In the genomic region with DNA sequence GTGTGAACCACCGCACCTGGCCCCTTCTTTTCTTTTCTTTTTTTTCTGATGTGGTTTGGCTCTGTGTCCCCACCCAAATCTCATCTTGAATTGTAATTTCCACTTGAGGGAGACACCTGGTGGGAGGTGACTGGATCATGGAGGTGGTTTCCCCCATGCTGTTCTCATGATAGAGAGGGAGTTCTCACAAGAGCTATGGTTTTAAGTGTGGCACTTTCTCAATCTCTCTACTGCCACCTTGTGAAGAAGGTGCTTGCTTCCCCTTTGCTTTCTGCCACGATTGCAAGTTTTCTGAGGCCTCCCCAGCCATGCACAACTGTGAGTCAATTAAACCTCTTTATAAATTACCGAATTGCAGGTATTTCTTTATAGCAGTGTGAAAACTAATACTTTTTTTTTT, we compare ENCODE assay signal across 8 cellular contexts. TPM values are rescaled to one million over a fixed set of nuclear protein-coding genes. Genes with fewer than 3 reads are reported as not detected.
DNase-seq lines count a peak whose midpoint lies in the region; ATAC-seq and TF ChIP-seq lines count a peak whose summit lies in the region.

No MANE protein-coding gene starts in this region.

- 50% methylated on average over 3 of the region's 3 CpGs for WGBS in liver

- no peak overlapping the region for H3K9ac ChIP-seq in liver (ENCODE audit: low read depth in 1 of 2, low read length in 2 of 2)

- TF ChIP-seq CTCF in LNCaP clone FGC (IDR thresholded peaks at IDR 0.05; ENCODE audit: control insufficient read depth, extremely low read depth, insufficient read depth) (peak; percentile 40), WERI-Rb-1 (IDR thresholded peaks at IDR 0.05; ENCODE audit: low read depth, low read length) (peak; percentile 70), liver (IDR thresholded peaks at IDR 0.05; ENCODE audit: low read depth, low read length, missing input control) (peak; percentile 21)

- DNase-seq in EL = peak; percentile 28
- DNase-seq in LNCaP clone FGC (ENCODE audit: low read depth) = no peak
- peak; percentile 35 for DNase-seq in WERI-Rb-1
- no peak for DNase-seq in DMS153 (lab: John Stamatoyannopoulos, UW)
- DNase-seq in NCI-H187 treated with DMSO at 0.1 percent for 48 hours (lab: John Stamatoyannopoulos, UW) = no peak
- DNase-seq in HPDE6-E6E7 (ENCODE audit: extremely low spot score) = no peak

- peak; percentile 65 to 73 for TF ChIP-seq RAD21 in liver (IDR thresholded peaks at IDR 0.05)

- ATAC-seq in HG03159 (IDR thresholded peaks at IDR 0.05; ENCODE audit: unreplicated experiment) = no peak

- H3K36me3 ChIP-seq in WERI-Rb-1 = no peaks in the 10 kb centered on the region
- H3K36me3 ChIP-seq in liver (ENCODE audit: control insufficient read depth in 4 of 4, insufficient read depth in 3 of 4, low read depth in 1 of 4, low read length in 3 of 4) = no peaks in the 10 kb centered on the region

- peaks cover 3 to 15% (median 8%) of the 10 kb centered on the region in 4 donors for H3K4me1 ChIP-seq in liver (ENCODE audit: control insufficient read depth in 4 of 4, insufficient read depth in 4 of 4, low read length in 3 of 4)

- no peaks in the 10 kb centered on the region for H3K9me3 ChIP-seq in WERI-Rb-1 (ENCODE audit: severe bottlenecking)
- H3K9me3 ChIP-seq in liver (ENCODE audit: control insufficient read depth in 4 of 4, low read length in 3 of 4) = no peaks in the 10 kb centered on the region

- H3K4me3 ChIP-seq in LNCaP clone FGC (ENCODE audit: low read depth, low read length) = no peak overlapping the region
- no peak overlapping the region for H3K4me3 ChIP-seq in WERI-Rb-1 (ENCODE audit: low read depth, low read length)
- no peak overlapping the region for H3K4me3 ChIP-seq in liver (ENCODE audit: low read depth in 1 of 3, low read length in 3 of 3)

- no peaks in the 10 kb centered on the region for H3K27me3 ChIP-seq in WERI-Rb-1 (ENCODE audit: insufficient read depth, low read depth, severe bottlenecking)
- no peaks in the 10 kb centered on the region for H3K27me3 ChIP-seq in liver (ENCODE audit: control insufficient read depth in 4 of 4, insufficient read depth in 4 of 4, low read length in 3 of 4)

- H3K27ac ChIP-seq in WERI-Rb-1 (no peak overlapping the region), liver (ENCODE audit: low read depth in 1 of 2, low read length in 2 of 2) (no peak overlapping the region)

TF ChIP-seq in liver, 16 proteins besides CTCF, POLR2A, EP300 and RAD21:
- TF ChIP-seq, protein P1, sequence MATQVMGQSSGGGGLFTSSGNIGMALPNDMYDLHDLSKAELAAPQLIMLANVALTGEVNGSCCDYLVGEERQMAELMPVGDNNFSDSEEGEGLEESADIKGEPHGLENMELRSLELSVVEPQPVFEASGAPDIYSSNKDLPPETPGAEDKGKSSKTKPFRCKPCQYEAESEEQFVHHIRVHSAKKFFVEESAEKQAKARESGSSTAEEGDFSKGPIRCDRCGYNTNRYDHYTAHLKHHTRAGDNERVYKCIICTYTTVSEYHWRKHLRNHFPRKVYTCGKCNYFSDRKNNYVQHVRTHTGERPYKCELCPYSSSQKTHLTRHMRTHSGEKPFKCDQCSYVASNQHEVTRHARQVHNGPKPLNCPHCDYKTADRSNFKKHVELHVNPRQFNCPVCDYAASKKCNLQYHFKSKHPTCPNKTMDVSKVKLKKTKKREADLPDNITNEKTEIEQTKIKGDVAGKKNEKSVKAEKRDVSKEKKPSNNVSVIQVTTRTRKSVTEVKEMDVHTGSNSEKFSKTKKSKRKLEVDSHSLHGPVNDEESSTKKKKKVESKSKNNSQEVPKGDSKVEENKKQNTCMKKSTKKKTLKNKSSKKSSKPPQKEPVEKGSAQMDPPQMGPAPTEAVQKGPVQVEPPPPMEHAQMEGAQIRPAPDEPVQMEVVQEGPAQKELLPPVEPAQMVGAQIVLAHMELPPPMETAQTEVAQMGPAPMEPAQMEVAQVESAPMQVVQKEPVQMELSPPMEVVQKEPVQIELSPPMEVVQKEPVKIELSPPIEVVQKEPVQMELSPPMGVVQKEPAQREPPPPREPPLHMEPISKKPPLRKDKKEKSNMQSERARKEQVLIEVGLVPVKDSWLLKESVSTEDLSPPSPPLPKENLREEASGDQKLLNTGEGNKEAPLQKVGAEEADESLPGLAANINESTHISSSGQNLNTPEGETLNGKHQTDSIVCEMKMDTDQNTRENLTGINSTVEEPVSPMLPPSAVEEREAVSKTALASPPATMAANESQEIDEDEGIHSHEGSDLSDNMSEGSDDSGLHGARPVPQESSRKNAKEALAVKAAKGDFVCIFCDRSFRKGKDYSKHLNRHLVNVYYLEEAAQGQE (IDR thresholded peaks at IDR 0.05) = no peak
- TF ChIP-seq NR2F2 (IDR thresholded peaks at IDR 0.05) (no peak), EGR1 (IDR thresholded peaks at IDR 0.05; ENCODE audit: low read depth in 2 of 2) (no peak), FOXA2 (IDR thresholded peaks at IDR 0.05) (no peak), FOXA1 (IDR thresholded peaks at IDR 0.05) (no peak), HNF4G (IDR thresholded peaks at IDR 0.05) (no peak), HNF4A (conservative IDR thresholded peaks at IDR 0.05) (no peak), TAF1 (conservative IDR thresholded peaks at IDR 0.05) (no peak), JUND (IDR thresholded peaks at IDR 0.05) (no peak), RXRA (IDR thresholded peaks at IDR 0.05) (no peak), YY1 (IDR thresholded peaks at IDR 0.05) (no peak), GABPA (IDR thresholded peaks at IDR 0.05 in 1 of 2, conservative IDR thresholded peaks at IDR 0.05 in 1 of 2) (no peak), SP1 (IDR thresholded peaks at IDR 0.05) (no peak)
- TF ChIP-seq, protein P2, sequence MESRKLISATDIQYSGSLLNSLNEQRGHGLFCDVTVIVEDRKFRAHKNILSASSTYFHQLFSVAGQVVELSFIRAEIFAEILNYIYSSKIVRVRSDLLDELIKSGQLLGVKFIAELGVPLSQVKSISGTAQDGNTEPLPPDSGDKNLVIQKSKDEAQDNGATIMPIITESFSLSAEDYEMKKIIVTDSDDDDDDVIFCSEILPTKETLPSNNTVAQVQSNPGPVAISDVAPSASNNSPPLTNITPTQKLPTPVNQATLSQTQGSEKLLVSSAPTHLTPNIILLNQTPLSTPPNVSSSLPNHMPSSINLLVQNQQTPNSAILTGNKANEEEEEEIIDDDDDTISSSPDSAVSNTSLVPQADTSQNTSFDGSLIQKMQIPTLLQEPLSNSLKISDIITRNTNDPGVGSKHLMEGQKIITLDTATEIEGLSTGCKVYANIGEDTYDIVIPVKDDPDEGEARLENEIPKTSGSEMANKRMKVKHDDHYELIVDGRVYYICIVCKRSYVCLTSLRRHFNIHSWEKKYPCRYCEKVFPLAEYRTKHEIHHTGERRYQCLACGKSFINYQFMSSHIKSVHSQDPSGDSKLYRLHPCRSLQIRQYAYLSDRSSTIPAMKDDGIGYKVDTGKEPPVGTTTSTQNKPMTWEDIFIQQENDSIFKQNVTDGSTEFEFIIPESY (IDR thresholded peaks at IDR 0.05) = no peak
- TF ChIP-seq, protein P3, sequence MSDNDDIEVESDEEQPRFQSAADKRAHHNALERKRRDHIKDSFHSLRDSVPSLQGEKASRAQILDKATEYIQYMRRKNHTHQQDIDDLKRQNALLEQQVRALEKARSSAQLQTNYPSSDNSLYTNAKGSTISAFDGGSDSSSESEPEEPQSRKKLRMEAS (IDR thresholded peaks at IDR 0.05) = no peak
- TF ChIP-seq, protein P4, sequence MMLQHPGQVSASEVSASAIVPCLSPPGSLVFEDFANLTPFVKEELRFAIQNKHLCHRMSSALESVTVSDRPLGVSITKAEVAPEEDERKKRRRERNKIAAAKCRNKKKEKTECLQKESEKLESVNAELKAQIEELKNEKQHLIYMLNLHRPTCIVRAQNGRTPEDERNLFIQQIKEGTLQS (IDR thresholded peaks at IDR 0.05) = no peak
TF ChIP-seq in liver: peak in this region for 0.

RNA-seq across cellular contexts. Expression of a gene that starts 4.9 kb away (rescaled TPM):
- total RNA-seq in liver = 10 to 100 TPM in 1 of 2 donors, 1 to 10 TPM in 1; 6.7 to 12.4 TPM
- 10 to 100 TPM; 13.6 to 14.1 TPM for polyA plus RNA-seq in liver

RNA-seq across cellular contexts. Expression of a gene that starts 10.3 kb away (rescaled TPM):
- total RNA-seq in liver = 10 to 100 TPM; 22.0 to 22.6 TPM
- polyA plus RNA-seq in liver = 10 to 100 TPM; 20.0 to 33.1 TPM

RNA-seq across cellular contexts. Expression of a gene that starts 27.6 kb away (rescaled TPM):
- 10 to 100 TPM in 1 of 2 donors, 1 to 10 TPM in 1; 1.0 to 19.4 TPM for total RNA-seq in liver
- 1 to 10 TPM; 1.4 to 1.7 TPM for polyA plus RNA-seq in liver

RNA-seq across cellular contexts. Expression of a gene that starts 33.5 kb away (rescaled TPM):
- 1 to 10 TPM in 1 of 2 donors, under 1 TPM in 1; 0.19 to 1.2 TPM for total RNA-seq in liver
- polyA plus RNA-seq in liver = under 1 TPM; 0.14 to 0.42 TPM

RNA-seq across cellular contexts. Expression of a gene that starts 55.5 kb away (rescaled TPM):
- total RNA-seq in liver = under 1 TPM; 0.25 to 0.70 TPM
- polyA plus RNA-seq in liver = under 1 TPM; 0.18 to 0.31 TPM

Comparison
In these comparisons a context has a peak if more than half of its experiments do, and no peak if none do; other contexts are left out.
1. DNase-seq: peak in EL (single experiment) and WERI-Rb-1 (single experiment); none in LNCaP clone FGC (single experiment), DMS153 (single experiment), NCI-H187 treated with DMSO at 0.1 percent for 48 hours (single experiment) and HPDE6-E6E7 (single experiment).
2. Peak in every context shown above with its lines, with median percentiles within 50 percentile points of each other: CTCF ChIP-seq.